1 cellular context compared by ENCODE assay signal in the genomic region with DNA sequence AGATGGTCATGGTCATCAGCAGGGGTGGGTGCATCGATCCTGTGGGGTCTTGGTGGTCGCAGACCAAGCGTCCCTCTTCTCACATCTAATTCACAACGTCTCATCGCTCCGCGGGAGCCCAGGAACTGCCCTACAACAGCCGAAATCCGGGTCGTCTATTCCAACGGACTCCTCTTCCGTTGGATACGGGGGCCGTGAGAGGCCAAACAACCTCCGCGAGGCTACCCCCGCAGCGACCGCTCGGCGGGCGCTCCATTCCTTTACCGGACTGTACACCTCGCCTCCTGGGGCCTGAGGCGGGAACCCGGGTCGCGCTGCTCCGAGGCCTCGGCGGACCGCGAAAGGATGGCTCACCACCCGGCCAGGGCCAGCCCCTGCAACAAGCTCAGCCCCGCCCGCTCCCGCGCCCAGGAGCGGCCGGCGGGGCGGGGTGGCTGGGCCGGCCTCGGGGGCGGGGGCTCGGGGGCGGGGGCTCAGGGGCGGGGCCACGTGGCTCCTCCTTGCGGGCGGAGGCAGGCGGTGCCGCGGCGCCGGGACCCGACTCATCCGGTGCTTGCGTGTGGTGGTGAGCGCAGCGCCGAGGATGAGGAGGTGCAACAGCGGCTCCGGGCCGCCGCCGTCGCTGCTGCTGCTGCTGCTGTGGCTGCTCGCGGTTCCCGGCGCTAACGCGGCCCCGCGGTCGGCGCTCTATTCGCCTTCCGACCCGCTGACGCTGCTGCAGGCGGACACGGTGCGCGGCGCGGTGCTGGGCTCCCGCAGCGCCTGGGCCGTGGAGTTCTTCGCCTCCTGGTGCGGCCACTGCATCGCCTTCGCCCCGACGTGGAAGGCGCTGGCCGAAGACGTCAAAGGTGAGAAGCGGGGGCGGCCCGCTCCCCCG.
A peak's percentile ranks its signal among the peaks of the same experiment; 100 is the strongest.
TF ChIP-seq lines count a peak whose summit lies in the region.

A gene with protein sequence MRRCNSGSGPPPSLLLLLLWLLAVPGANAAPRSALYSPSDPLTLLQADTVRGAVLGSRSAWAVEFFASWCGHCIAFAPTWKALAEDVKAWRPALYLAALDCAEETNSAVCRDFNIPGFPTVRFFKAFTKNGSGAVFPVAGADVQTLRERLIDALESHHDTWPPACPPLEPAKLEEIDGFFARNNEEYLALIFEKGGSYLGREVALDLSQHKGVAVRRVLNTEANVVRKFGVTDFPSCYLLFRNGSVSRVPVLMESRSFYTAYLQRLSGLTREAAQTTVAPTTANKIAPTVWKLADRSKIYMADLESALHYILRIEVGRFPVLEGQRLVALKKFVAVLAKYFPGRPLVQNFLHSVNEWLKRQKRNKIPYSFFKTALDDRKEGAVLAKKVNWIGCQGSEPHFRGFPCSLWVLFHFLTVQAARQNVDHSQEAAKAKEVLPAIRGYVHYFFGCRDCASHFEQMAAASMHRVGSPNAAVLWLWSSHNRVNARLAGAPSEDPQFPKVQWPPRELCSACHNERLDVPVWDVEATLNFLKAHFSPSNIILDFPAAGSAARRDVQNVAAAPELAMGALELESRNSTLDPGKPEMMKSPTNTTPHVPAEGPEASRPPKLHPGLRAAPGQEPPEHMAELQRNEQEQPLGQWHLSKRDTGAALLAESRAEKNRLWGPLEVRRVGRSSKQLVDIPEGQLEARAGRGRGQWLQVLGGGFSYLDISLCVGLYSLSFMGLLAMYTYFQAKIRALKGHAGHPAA (plus strand): TSS at position 545 of the 877 bp plus-strand sequence. CDS start 39 bp downstream, at position 584.

TF ChIP-seq in HepG2, 621 proteins besides CTCF, POLR2A, EP300 and RAD21 (continued from another document and continues in another):
- TF ChIP-seq, protein P1, sequence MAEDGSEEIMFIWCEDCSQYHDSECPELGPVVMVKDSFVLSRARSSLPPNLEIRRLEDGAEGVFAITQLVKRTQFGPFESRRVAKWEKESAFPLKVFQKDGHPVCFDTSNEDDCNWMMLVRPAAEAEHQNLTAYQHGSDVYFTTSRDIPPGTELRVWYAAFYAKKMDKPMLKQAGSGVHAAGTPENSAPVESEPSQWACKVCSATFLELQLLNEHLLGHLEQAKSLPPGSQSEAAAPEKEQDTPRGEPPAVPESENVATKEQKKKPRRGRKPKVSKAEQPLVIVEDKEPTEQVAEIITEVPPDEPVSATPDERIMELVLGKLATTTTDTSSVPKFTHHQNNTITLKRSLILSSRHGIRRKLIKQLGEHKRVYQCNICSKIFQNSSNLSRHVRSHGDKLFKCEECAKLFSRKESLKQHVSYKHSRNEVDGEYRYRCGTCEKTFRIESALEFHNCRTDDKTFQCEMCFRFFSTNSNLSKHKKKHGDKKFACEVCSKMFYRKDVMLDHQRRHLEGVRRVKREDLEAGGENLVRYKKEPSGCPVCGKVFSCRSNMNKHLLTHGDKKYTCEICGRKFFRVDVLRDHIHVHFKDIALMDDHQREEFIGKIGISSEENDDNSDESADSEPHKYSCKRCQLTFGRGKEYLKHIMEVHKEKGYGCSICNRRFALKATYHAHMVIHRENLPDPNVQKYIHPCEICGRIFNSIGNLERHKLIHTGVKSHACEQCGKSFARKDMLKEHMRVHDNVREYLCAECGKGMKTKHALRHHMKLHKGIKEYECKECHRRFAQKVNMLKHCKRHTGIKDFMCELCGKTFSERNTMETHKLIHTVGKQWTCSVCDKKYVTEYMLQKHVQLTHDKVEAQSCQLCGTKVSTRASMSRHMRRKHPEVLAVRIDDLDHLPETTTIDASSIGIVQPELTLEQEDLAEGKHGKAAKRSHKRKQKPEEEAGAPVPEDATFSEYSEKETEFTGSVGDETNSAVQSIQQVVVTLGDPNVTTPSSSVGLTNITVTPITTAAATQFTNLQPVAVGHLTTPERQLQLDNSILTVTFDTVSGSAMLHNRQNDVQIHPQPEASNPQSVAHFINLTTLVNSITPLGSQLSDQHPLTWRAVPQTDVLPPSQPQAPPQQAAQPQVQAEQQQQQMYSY (CRISPR knock-in tag; IDR thresholded peaks at IDR 0.05), result peak; percentile 79
- TF ChIP-seq, protein P2, sequence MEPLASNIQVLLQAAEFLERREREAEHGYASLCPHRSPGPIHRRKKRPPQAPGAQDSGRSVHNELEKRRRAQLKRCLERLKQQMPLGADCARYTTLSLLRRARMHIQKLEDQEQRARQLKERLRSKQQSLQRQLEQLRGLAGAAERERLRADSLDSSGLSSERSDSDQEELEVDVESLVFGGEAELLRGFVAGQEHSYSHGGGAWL (CRISPR knock-in tag; IDR thresholded peaks at IDR 0.05), result peak; percentile 13; the same call in 1 of the 2 replicates
- TF ChIP-seq YEATS4 (CRISPR knock-in tag; IDR thresholded peaks at IDR 0.05; ENCODE audit: borderline replicate concordance) (peak; percentile 45; the same call in 1 of the 2 replicates), ZNF563 (CRISPR knock-in tag; IDR thresholded peaks at IDR 0.05) (peak; percentile 94), ZNF557 (CRISPR knock-in tag; IDR thresholded peaks at IDR 0.05) (no peak), ZNF20 (CRISPR knock-in tag; IDR thresholded peaks at IDR 0.05) (0 out of 2 replicates have a peak, but pooled peaks have one; percentile 2), SOX6 (IDR thresholded peaks at IDR 0.05) (no peak), SOX6 (CRISPR knock-in tag; IDR thresholded peaks at IDR 0.05) (no peak; the same call in 1 of the 2 replicates), CCAR2 (optimal IDR thresholded peaks at IDR 0.05; ENCODE audit: low read depth, low read length) (no peak), GLI4 (CRISPR knock-in tag; IDR thresholded peaks at IDR 0.05; ENCODE audit: borderline replicate concordance) (no peak), FOXA1 (IDR thresholded peaks at IDR 0.05) (no peak), FOXA1 (CRISPR knock-in tag; IDR thresholded peaks at IDR 0.05) (no peak), ZNF354B (CRISPR knock-in tag; IDR thresholded peaks at IDR 0.05) (no peak), MEF2D (CRISPR knock-in tag; IDR thresholded peaks at IDR 0.05) (no peak), ZBTB1 (CRISPR knock-in tag; IDR thresholded peaks at IDR 0.05; ENCODE audit: borderline replicate concordance) (no peak), ZNF12 (CRISPR knock-in tag; IDR thresholded peaks at IDR 0.05) (no peak), ZNF776 (CRISPR knock-in tag; IDR thresholded peaks at IDR 0.05) (peak; percentile 82; the same call in 1 of the 2 replicates), ZNF747 (CRISPR knock-in tag; IDR thresholded peaks at IDR 0.05; ENCODE audit: borderline replicate concordance) (peak; percentile 74; the same call in 1 of the 2 replicates), ZNF33A (CRISPR knock-in tag; IDR thresholded peaks at IDR 0.05; ENCODE audit: borderline replicate concordance) (no peak), FOXO1 (CRISPR knock-in tag; IDR thresholded peaks at IDR 0.05) (no peak), ZSCAN21 (CRISPR knock-in tag; IDR thresholded peaks at IDR 0.05; ENCODE audit: borderline replicate concordance) (peak; percentile 36; the same call in 1 of the 2 replicates), REL (CRISPR knock-in tag; conservative IDR thresholded peaks at IDR 0.05) (0 out of 2 replicates have a peak, but pooled peaks have one; percentile 29), ZNF124 (CRISPR knock-in tag; IDR thresholded peaks at IDR 0.05) (no peak), SIN3A (IDR thresholded peaks at IDR 0.05; ENCODE audit: borderline replicate concordance, low read depth, low read length) (peak; percentile 15; the same call in 1 of the 2 replicates), PHF8 (CRISPR knock-in tag; IDR thresholded peaks at IDR 0.05) (peak; percentile 70), MEIS1 (CRISPR knock-in tag; IDR thresholded peaks at IDR 0.05; ENCODE audit: borderline replicate concordance) (no peak), ZNF841 (CRISPR knock-in tag; IDR thresholded peaks at IDR 0.05; ENCODE audit: borderline replicate concordance) (0 out of 2 replicates have a peak, but pooled peaks have one; percentile 37), NFIB (CRISPR knock-in tag; IDR thresholded peaks at IDR 0.05; ENCODE audit: borderline replicate concordance) (no peak), ZNF317 (CRISPR knock-in tag; IDR thresholded peaks at IDR 0.05) (0 out of 2 replicates have a peak, but pooled peaks have one; percentile 48), ZFP82 (CRISPR knock-in tag; IDR thresholded peaks at IDR 0.05; ENCODE audit: borderline replicate concordance) (peak; percentile 83; the same call in 1 of the 2 replicates), TBL1XR1 (IDR thresholded peaks at IDR 0.05; ENCODE audit: borderline replicate concordance, low read length, partially characterized antibody) (no peak), TAF1 (CRISPR knock-in tag; IDR thresholded peaks at IDR 0.05) (peak; percentile 34; the same call in 1 of the 2 replicates)
- TF ChIP-seq, protein P3, sequence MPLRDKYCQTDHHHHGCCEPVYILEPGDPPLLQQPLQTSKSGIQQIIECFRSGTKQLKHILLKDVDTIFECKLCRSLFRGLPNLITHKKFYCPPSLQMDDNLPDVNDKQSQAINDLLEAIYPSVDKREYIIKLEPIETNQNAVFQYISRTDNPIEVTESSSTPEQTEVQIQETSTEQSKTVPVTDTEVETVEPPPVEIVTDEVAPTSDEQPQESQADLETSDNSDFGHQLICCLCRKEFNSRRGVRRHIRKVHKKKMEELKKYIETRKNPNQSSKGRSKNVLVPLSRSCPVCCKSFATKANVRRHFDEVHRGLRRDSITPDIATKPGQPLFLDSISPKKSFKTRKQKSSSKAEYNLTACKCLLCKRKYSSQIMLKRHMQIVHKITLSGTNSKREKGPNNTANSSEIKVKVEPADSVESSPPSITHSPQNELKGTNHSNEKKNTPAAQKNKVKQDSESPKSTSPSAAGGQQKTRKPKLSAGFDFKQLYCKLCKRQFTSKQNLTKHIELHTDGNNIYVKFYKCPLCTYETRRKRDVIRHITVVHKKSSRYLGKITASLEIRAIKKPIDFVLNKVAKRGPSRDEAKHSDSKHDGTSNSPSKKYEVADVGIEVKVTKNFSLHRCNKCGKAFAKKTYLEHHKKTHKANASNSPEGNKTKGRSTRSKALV (CRISPR knock-in tag; IDR thresholded peaks at IDR 0.05), result no peak
- TF ChIP-seq, protein P4, sequence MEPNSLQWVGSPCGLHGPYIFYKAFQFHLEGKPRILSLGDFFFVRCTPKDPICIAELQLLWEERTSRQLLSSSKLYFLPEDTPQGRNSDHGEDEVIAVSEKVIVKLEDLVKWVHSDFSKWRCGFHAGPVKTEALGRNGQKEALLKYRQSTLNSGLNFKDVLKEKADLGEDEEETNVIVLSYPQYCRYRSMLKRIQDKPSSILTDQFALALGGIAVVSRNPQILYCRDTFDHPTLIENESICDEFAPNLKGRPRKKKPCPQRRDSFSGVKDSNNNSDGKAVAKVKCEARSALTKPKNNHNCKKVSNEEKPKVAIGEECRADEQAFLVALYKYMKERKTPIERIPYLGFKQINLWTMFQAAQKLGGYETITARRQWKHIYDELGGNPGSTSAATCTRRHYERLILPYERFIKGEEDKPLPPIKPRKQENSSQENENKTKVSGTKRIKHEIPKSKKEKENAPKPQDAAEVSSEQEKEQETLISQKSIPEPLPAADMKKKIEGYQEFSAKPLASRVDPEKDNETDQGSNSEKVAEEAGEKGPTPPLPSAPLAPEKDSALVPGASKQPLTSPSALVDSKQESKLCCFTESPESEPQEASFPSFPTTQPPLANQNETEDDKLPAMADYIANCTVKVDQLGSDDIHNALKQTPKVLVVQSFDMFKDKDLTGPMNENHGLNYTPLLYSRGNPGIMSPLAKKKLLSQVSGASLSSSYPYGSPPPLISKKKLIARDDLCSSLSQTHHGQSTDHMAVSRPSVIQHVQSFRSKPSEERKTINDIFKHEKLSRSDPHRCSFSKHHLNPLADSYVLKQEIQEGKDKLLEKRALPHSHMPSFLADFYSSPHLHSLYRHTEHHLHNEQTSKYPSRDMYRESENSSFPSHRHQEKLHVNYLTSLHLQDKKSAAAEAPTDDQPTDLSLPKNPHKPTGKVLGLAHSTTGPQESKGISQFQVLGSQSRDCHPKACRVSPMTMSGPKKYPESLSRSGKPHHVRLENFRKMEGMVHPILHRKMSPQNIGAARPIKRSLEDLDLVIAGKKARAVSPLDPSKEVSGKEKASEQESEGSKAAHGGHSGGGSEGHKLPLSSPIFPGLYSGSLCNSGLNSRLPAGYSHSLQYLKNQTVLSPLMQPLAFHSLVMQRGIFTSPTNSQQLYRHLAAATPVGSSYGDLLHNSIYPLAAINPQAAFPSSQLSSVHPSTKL (CRISPR knock-in tag; IDR thresholded peaks at IDR 0.05), result peak; percentile 2; the same call in 1 of the 2 replicates
- TF ChIP-seq, protein P5, sequence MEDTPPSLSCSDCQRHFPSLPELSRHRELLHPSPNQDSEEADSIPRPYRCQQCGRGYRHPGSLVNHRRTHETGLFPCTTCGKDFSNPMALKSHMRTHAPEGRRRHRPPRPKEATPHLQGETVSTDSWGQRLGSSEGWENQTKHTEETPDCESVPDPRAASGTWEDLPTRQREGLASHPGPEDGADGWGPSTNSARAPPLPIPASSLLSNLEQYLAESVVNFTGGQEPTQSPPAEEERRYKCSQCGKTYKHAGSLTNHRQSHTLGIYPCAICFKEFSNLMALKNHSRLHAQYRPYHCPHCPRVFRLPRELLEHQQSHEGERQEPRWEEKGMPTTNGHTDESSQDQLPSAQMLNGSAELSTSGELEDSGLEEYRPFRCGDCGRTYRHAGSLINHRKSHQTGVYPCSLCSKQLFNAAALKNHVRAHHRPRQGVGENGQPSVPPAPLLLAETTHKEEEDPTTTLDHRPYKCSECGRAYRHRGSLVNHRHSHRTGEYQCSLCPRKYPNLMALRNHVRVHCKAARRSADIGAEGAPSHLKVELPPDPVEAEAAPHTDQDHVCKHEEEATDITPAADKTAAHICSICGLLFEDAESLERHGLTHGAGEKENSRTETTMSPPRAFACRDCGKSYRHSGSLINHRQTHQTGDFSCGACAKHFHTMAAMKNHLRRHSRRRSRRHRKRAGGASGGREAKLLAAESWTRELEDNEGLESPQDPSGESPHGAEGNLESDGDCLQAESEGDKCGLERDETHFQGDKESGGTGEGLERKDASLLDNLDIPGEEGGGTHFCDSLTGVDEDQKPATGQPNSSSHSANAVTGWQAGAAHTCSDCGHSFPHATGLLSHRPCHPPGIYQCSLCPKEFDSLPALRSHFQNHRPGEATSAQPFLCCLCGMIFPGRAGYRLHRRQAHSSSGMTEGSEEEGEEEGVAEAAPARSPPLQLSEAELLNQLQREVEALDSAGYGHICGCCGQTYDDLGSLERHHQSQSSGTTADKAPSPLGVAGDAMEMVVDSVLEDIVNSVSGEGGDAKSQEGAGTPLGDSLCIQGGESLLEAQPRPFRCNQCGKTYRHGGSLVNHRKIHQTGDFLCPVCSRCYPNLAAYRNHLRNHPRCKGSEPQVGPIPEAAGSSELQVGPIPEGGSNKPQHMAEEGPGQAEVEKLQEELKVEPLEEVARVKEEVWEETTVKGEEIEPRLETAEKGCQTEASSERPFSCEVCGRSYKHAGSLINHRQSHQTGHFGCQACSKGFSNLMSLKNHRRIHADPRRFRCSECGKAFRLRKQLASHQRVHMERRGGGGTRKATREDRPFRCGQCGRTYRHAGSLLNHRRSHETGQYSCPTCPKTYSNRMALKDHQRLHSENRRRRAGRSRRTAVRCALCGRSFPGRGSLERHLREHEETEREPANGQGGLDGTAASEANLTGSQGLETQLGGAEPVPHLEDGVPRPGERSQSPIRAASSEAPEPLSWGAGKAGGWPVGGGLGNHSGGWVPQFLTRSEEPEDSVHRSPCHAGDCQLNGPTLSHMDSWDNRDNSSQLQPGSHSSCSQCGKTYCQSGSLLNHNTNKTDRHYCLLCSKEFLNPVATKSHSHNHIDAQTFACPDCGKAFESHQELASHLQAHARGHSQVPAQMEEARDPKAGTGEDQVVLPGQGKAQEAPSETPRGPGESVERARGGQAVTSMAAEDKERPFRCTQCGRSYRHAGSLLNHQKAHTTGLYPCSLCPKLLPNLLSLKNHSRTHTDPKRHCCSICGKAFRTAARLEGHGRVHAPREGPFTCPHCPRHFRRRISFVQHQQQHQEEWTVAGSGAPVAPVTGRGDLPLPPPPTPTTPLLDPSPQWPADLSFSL (CRISPR knock-in tag; IDR thresholded peaks at IDR 0.05), result 0 out of 2 replicates have a peak, but pooled peaks have one; percentile 15
- TF ChIP-seq, protein P6, sequence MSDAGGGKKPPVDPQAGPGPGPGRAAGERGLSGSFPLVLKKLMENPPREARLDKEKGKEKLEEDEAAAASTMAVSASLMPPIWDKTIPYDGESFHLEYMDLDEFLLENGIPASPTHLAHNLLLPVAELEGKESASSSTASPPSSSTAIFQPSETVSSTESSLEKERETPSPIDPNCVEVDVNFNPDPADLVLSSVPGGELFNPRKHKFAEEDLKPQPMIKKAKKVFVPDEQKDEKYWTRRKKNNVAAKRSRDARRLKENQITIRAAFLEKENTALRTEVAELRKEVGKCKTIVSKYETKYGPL (CRISPR knock-in tag; IDR thresholded peaks at IDR 0.05), result no peak
